ENCODE assay signal across 2 cellular contexts in genomic region chr1:18603212-18603852, GRCh38.
A peak's percentile ranks its signal among the peaks of the same experiment; 100 is the strongest.
TF ChIP-seq lines count a peak whose summit lies in the region.

No MANE protein-coding gene starts in this region.

TF ChIP-seq in HEK293, 187 proteins besides CTCF, POLR2A, EP300 and RAD21:
- TF ChIP-seq ZNF221 (tag by site-specific recombination; IDR thresholded peaks at IDR 0.05; ENCODE audit: borderline replicate concordance) (no peak), SETDB1 (IDR thresholded peaks at IDR 0.05; ENCODE audit: insufficient read length, low read length) (no peak), ZIC2 (tag by site-specific recombination; IDR thresholded peaks at IDR 0.05) (0 out of 2 replicates have a peak, but pooled peaks have one; percentile 8), ZNF248 (tag by site-specific recombination; IDR thresholded peaks at IDR 0.05) (no peak)

TF ChIP-seq in H1, 55 proteins besides CTCF, POLR2A, EP300 and RAD21:
- TF ChIP-seq CHD7 (IDR thresholded peaks at IDR 0.05; ENCODE audit: insufficient replicate concordance, low read length): no peak
- TF ChIP-seq KDM5A (IDR thresholded peaks at IDR 0.05; ENCODE audit: low read length): no peak
- TF ChIP-seq SRF (IDR thresholded peaks at IDR 0.05; ENCODE audit: low read depth, low read length): no peak
- TF ChIP-seq EZH2 (IDR thresholded peaks at IDR 0.05; ENCODE audit: low read depth, low read length, severe bottlenecking): peak; percentile 25
- TF ChIP-seq CBX8 (IDR thresholded peaks at IDR 0.05; ENCODE audit: borderline replicate concordance, low read depth, low read length): no peak
- no peak for TF ChIP-seq JUN (IDR thresholded peaks at IDR 0.05; ENCODE audit: low read depth, low read length)
- no peak for TF ChIP-seq EGR1 (IDR thresholded peaks at IDR 0.05; ENCODE audit: borderline replicate concordance, low read depth, low read length)
